Comparison of ENCODE assay signal across 9 cellular contexts in genomic region chr4:77821775-77822174, GRCh38. TPM values are rescaled to one million over a fixed set of nuclear protein-coding genes. Genes with fewer than 3 reads are reported as not detected.
A peak's percentile ranks its signal among the peaks of the same experiment; 100 is the strongest.
DNase-seq lines count a peak whose midpoint lies in the region; ATAC-seq lines count a peak whose summit lies in the region.
"Had no signal": no experiment of that assay in that cellular context is flagged by ENCODE, and none has a peak within 500 bp of the region (broad histone marks: within the 10 kb centered on the region; RNA-seq: fewer than 3 reads in every experiment).

No MANE protein-coding gene starts in this region.

- H3K36me3 Mint-ChIP-seq in effector memory CD8-positive, alpha-beta T cell (ENCODE audit: insufficient read depth), result peaks cover 41% of the 10 kb centered on the region

- no peaks in the 10 kb centered on the region for H3K27me3 Mint-ChIP-seq in effector memory CD8-positive, alpha-beta T cell

- peak overlapping the region; percentile 99; the same call in 1 of the 2 replicates for H2AFZ ChIP-seq in GM23248

- H3K79me2 ChIP-seq in GM23248 (ENCODE audit: insufficient read depth), result peaks cover 12% of the 10 kb centered on the region

- no peak overlapping the region for H3K4me2 ChIP-seq in GM23248 (ENCODE audit: unreplicated experiment)

- peak overlapping the region; percentile 97 to 99 for H3K27ac Mint-ChIP-seq in effector memory CD8-positive, alpha-beta T cell

- H4K20me1 ChIP-seq in GM23248 (ENCODE audit: insufficient read depth), result no peaks in the 10 kb centered on the region

- no peaks in the 10 kb centered on the region for H3K9me3 Mint-ChIP-seq in effector memory CD8-positive, alpha-beta T cell

- H3K4me3 Mint-ChIP-seq in effector memory CD8-positive, alpha-beta T cell, result peak overlapping the region; percentile 91 to 99

- 0 out of 2 replicates have a peak, but pooled peaks cover 14% of the 10 kb centered on the region for H3K4me1 ChIP-seq in GM23248 (ENCODE audit: insufficient read depth)

- DNase-seq in GM23248 (no peak), T-helper 22 cell (ENCODE audit: low read depth) (peak; percentile 41), left lobe of liver (ENCODE audit: low spot score) (no peak), NCI-H1417 (lab: John Stamatoyannopoulos, UW) (no peak), NCI-H2171 treated with DMSO at 0.1 percent for 48 hours (lab: John Stamatoyannopoulos, UW) (no peak)
- peak; percentile 34 to 47 (median 36) for DNase-seq in effector memory CD8-positive, alpha-beta T cell
- peak; percentile 10 to 62 for DNase-seq in stimulated activated CD4-positive, alpha-beta T cell treated with anti-CD3 and anti-CD28 coated beads, Interleukin-4, amount 100 ng/mL, for 4 hours

- no peaks in the 10 kb centered on the region for H3K9me3 ChIP-seq in GM23248 (ENCODE audit: low read depth)

- WGBS in GM23248 (ENCODE audit: low coverage in 1 of 2, low lambda C conversion rate in 2 of 2, missing lambda C conversion rate in 2 of 2), 2 experiments, result 86 to 92% methylated on average over 1 of the region's 1 CpG

- H3K36me3 ChIP-seq in GM23248 (ENCODE audit: low read depth), result no peaks in the 10 kb centered on the region

- H3K9ac ChIP-seq in GM23248, result no peak overlapping the region

- H3F3A ChIP-seq in GM23248 (ENCODE audit: insufficient read depth), result peaks cover 20% of the 10 kb centered on the region

- no peaks in the 10 kb centered on the region for H3K27me3 ChIP-seq in GM23248 (replicated peaks; ENCODE audit: insufficient read depth)

- H3K27ac ChIP-seq in GM23248, result no peak overlapping the region

- H3K9me2 ChIP-seq in GM23248 (ENCODE audit: insufficient read depth), result no peaks in the 10 kb centered on the region

- peak; percentile 16 for ATAC-seq in effector memory CD8-positive, alpha-beta T cell (replicated peaks)
- ATAC-seq in left lobe of liver (no peak), GM18867 (IDR thresholded peaks at IDR 0.05; ENCODE audit: unreplicated experiment) (no peak)
- ATAC-seq: Panc1 had no signal

- H3K4me3 ChIP-seq in GM23248, result no peak overlapping the region

- peaks cover 40 to 41% of the 10 kb centered on the region in 2 donors for H3K4me1 Mint-ChIP-seq in effector memory CD8-positive, alpha-beta T cell (ENCODE audit: low read depth in 2 of 2)

- in situ Hi-C loops in GM23248 (cut with MboI), result no loop called here

RNA-seq across cellular contexts. Expression of gene CNOT6L, which starts 2.6 kb away (rescaled TPM):
- total RNA-seq in GM23248 (2014; rRNA removed; shearing (Covaris generic)), result 9.2 and 11.1 TPM in 2 replicates
- polyA plus RNA-seq in GM23248 (2016; fragmentation: Nextera tagmentation; extraction: Ambion mirVana), result 6.5 and 7.5 TPM in 2 replicates
- total RNA-seq in left lobe of liver, result 20.5 TPM

RNA-seq across cellular contexts. Expression of gene MRPL1, which starts 40.9 kb away (rescaled TPM):
- total RNA-seq in GM23248 (2014; rRNA removed; shearing (Covaris generic)), result 18.0 and 21.7 TPM in 2 replicates
- 21.5 and 23.2 TPM in 2 replicates for polyA plus RNA-seq in GM23248 (2016; fragmentation: Nextera tagmentation; extraction: Ambion mirVana)
- 13.8 TPM for total RNA-seq in left lobe of liver

Comparison
In these comparisons a context has a peak if more than half of its experiments do, and no peak if none do; other contexts are left out.
1. DNase-seq: peak in T-helper 22 cell (single experiment), effector memory CD8-positive, alpha-beta T cell (3 of 3) and stimulated activated CD4-positive, alpha-beta T cell treated with anti-CD3 and anti-CD28 coated beads, Interleukin-4, amount 100 ng/mL, for 4 hours (2 of 2); none in GM23248 (single experiment), left lobe of liver (single experiment), NCI-H1417 (0 of 3) and NCI-H2171 treated with DMSO at 0.1 percent for 48 hours (single experiment).